In genomic region chr5:24633705-24634325, GRCh38 we compare ENCODE assay signal across 8 cellular contexts. TPM values are rescaled to one million over a fixed set of nuclear protein-coding genes. Genes with fewer than 3 reads are reported as not detected.
DNase-seq lines count a peak whose midpoint lies in the region; ATAC-seq and TF ChIP-seq lines count a peak whose summit lies in the region.

No MANE protein-coding gene starts in this region.

- peak; percentile 48 for TF ChIP-seq CTCF in GM06990 (IDR thresholded peaks at IDR 0.05; ENCODE audit: insufficient read depth, low read length, poor library complexity, severe bottlenecking)
- peak; percentile 45 for TF ChIP-seq CTCF in cardiac fibroblast (IDR thresholded peaks at IDR 0.05; ENCODE audit: low read depth, low read length)

- POLR2A ChIA-PET in naive thymus-derived CD8-positive, alpha-beta T cell (lab: Charles Lee): no interaction called here

- peak; percentile 63 for ATAC-seq in HG02973 (IDR thresholded peaks at IDR 0.05; ENCODE audit: unreplicated experiment)
- ATAC-seq in naive thymus-derived CD8-positive, alpha-beta T cell: no peak
- no peak for ATAC-seq in HG03135 (IDR thresholded peaks at IDR 0.05; ENCODE audit: unreplicated experiment)

- no peaks in the 10 kb centered on the region for H3K4me1 Mint-ChIP-seq in naive thymus-derived CD8-positive, alpha-beta T cell

- no peaks in the 10 kb centered on the region for H3K27me3 Mint-ChIP-seq in naive thymus-derived CD8-positive, alpha-beta T cell

- DNase-seq in GM06990 (ENCODE audit: extremely low read depth, insufficient read length) (no peak), NCI-H446 (lab: John Stamatoyannopoulos, UW) (peak; percentile 64 to 80), cardiac fibroblast (ENCODE audit: low read depth in 2 of 2) (peak; percentile 41 to 55), myocyte (ENCODE audit: low read depth) (peak; percentile 38), GDM1 (lab: John Stamatoyannopoulos, UW) (no peak)
- DNase-seq in naive thymus-derived CD8-positive, alpha-beta T cell: no peak

- H3K27me3 ChIP-seq in GM06990 (replicated peaks; ENCODE audit: control insufficient read depth, insufficient read depth, low read length): no peaks in the 10 kb centered on the region

- no peaks in the 10 kb centered on the region for H3K36me3 ChIP-seq in GM06990 (ENCODE audit: control insufficient read depth, insufficient read depth, low read length)

- no peak overlapping the region for H3K4me3 Mint-ChIP-seq in naive thymus-derived CD8-positive, alpha-beta T cell

- H3K4me3 ChIP-seq in GM06990 (replicated peaks; ENCODE audit: low read depth, low read length) (no peak overlapping the region), cardiac fibroblast (replicated peaks in 1 of 2; ENCODE audit: low read depth in 2 of 2, low read length in 2 of 2) (no peak overlapping the region)

- no peaks in the 10 kb centered on the region for H3K36me3 Mint-ChIP-seq in naive thymus-derived CD8-positive, alpha-beta T cell

- peaks cover 0 to 6% (median 0%) of the 10 kb centered on the region in 9 donors for H3K9me3 Mint-ChIP-seq in naive thymus-derived CD8-positive, alpha-beta T cell

- H3K27ac Mint-ChIP-seq in naive thymus-derived CD8-positive, alpha-beta T cell: no peak overlapping the region

RNA-seq across cellular contexts. Expression of gene CDH10, which starts 11.0 kb away (rescaled TPM):
- not detected in 2 replicates for total RNA-seq in myocyte
- not detected for polyA plus RNA-seq in myocyte (2012)
- not detected for total RNA-seq in naive thymus-derived CD8-positive, alpha-beta T cell
- not detected for polyA plus RNA-seq in naive thymus-derived CD8-positive, alpha-beta T cell

Comparison
In these comparisons a context has a peak if more than half of its experiments do, and no peak if none do; other contexts are left out.
1. DNase-seq: peak in NCI-H446 (2 of 2), cardiac fibroblast (2 of 2) and myocyte (single experiment); none in GM06990 (single experiment), naive thymus-derived CD8-positive, alpha-beta T cell (0 of 10) and GDM1 (single experiment).